Comparison of ENCODE assay signal across 18 cellular contexts in the genomic region with DNA sequence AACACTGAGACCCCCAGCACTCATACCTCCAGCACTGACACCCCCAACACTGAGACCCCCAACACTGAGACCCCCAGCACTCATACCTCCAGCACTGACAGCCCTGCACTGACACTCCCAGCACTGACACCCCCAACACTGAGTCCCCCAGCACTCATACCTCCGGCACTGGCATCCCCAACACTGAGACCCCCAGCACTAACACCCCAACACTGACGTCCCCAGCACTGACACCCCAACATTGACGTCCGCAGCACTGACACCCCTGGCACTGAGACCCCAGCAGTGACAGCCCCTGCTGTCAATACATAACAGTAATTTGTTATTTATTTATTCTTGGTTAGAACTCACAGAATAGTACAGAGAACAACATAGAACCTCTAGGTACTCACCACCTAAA. TPM values are rescaled to one million over a fixed set of nuclear protein-coding genes. Genes with fewer than 3 reads are reported as not detected.
DNase-seq lines count a peak whose midpoint lies in the region; ATAC-seq and TF ChIP-seq lines count a peak whose summit lies in the region.
"Had no signal": no experiment of that assay in that cellular context is flagged by ENCODE, and none has a peak within 500 bp of the region (broad histone marks: within the 10 kb centered on the region; RNA-seq: fewer than 3 reads in every experiment).

No MANE protein-coding gene starts in this region.

- peaks cover 22% of the 10 kb centered on the region for H3K4me1 ChIP-seq in endodermal cell (ENCODE audit: control insufficient read depth, insufficient read depth, low read length)
- H3K4me1 ChIP-seq: A549 had no signal

- no peak for TF ChIP-seq CTCF in natural killer cell (IDR thresholded peaks at IDR 0.05)
- no peak for TF ChIP-seq CTCF in endodermal cell (conservative IDR thresholded peaks at IDR 0.05)
- TF ChIP-seq CTCF in osteocyte (IDR thresholded peaks at IDR 0.05): no peak

- no peaks in the 10 kb centered on the region for H3K36me3 ChIP-seq in endodermal cell (ENCODE audit: control insufficient read depth, insufficient read depth, low read length)

- DNase-seq in natural killer cell (no peak), endodermal cell (peak; percentile 26), osteocyte (ENCODE audit: extremely low spot score, unreplicated experiment) (peak; percentile 25), NK-92 (lab: John Stamatoyannopoulos, UW; ENCODE audit: unreplicated experiment) (no peak), anterior cingulate cortex (lab: John Stamatoyannopoulos, UW) (no peak), Right ventricle myocardium superior (no peak)
- DNase-seq in natural killer cell treated with Interleukin-12 subunit alpha and Interleukin-12 subunit beta and Interleukin-15 and Interleukin-18, amount 100 ng/mL, for 72 hours (ENCODE audit: low spot score): no peak
- DNase-seq: DMS79, Kasumi-1, NCI-H1417, NCI-H1694 treated with DMSO at 0.1 percent for 48 hours, NCI-H2081 treated with DMSO at 0.1 percent for 48 hours, NCI-H2171 treated with DMSO at 0.1 percent for 48 hours, NCI-H524 treated with DMSO at 0.1 percent for 48 hours, NCI-H82 had no signal

- peaks cover 19% of the 10 kb centered on the region for H3K27me3 ChIP-seq in endodermal cell (ENCODE audit: control insufficient read depth, insufficient read depth, low read length, poor library complexity, severe bottlenecking)

- H3K4me3 ChIP-seq in endodermal cell (ENCODE audit: low read length): no peak overlapping the region
- H3K4me3 ChIP-seq: A549 had no signal

- H3K36me3 Mint-ChIP-seq in natural killer cell: peaks cover 7% of the 10 kb centered on the region
- H3K36me3 Mint-ChIP-seq in natural killer cell treated with Interleukin-12 subunit alpha and Interleukin-12 subunit beta and Interleukin-15 and Interleukin-18, amount 100 ng/mL, for 72 hours: no peaks in the 10 kb centered on the region
- no peaks in the 10 kb centered on the region for H3K36me3 Mint-ChIP-seq in endodermal cell (ENCODE audit: low read depth)
- H3K36me3 Mint-ChIP-seq in osteocyte (ENCODE audit: unreplicated experiment): no peaks in the 10 kb centered on the region
- H3K36me3 Mint-ChIP-seq: CD14-positive monocyte had no signal

- no peak overlapping the region for H3K9ac ChIP-seq in endodermal cell (ENCODE audit: extremely low read depth, low read length, poor library complexity, severe bottlenecking)

- no peaks in the 10 kb centered on the region for H3K9me3 ChIP-seq in endodermal cell (ENCODE audit: control insufficient read depth, low read length)
- H3K9me3 ChIP-seq: A549 had no signal

- 90% methylated on average over 4 of the region's 4 CpGs; no CpG with 5 or more reads in 1 of the 2 experiments for WGBS in endodermal cell (ENCODE audit: insufficient coverage in 1 of 2, insufficient read length in 1 of 2), 2 experiments

- H3K27ac Mint-ChIP-seq in natural killer cell (peak overlapping the region in 1 of 2 donors; percentile 30), endodermal cell (no peak overlapping the region), osteocyte (ENCODE audit: unreplicated experiment) (no peak overlapping the region)
- no peak overlapping the region for H3K27ac Mint-ChIP-seq in natural killer cell treated with Interleukin-12 subunit alpha and Interleukin-12 subunit beta and Interleukin-15 and Interleukin-18, amount 100 ng/mL, for 72 hours
- H3K27ac Mint-ChIP-seq: B cell, CD14-positive monocyte had no signal

- no peak overlapping the region for H3K27ac ChIP-seq in endodermal cell (ENCODE audit: low read depth, low read length)
- H3K27ac ChIP-seq: A549 had no signal

- H3K9me3 Mint-ChIP-seq in natural killer cell (peaks cover 10 to 12% of the 10 kb centered on the region in 2 donors), endodermal cell (no peaks in the 10 kb centered on the region), osteocyte (ENCODE audit: unreplicated experiment) (no peaks in the 10 kb centered on the region)
- H3K9me3 Mint-ChIP-seq in natural killer cell treated with Interleukin-12 subunit alpha and Interleukin-12 subunit beta and Interleukin-15 and Interleukin-18, amount 100 ng/mL, for 72 hours: peaks cover 7% of the 10 kb centered on the region

- H3K4me3 Mint-ChIP-seq in natural killer cell: peak overlapping the region; percentile 61
- no peak overlapping the region for H3K4me3 Mint-ChIP-seq in natural killer cell treated with Interleukin-12 subunit alpha and Interleukin-12 subunit beta and Interleukin-15 and Interleukin-18, amount 100 ng/mL, for 72 hours
- no peak overlapping the region for H3K4me3 Mint-ChIP-seq in endodermal cell
- no peak overlapping the region for H3K4me3 Mint-ChIP-seq in osteocyte (ENCODE audit: unreplicated experiment)
- H3K4me3 Mint-ChIP-seq: B cell, CD14-positive monocyte had no signal

- H3K4me1 Mint-ChIP-seq in natural killer cell: peaks cover 50 to 53% of the 10 kb centered on the region in 2 donors
- peaks cover 41 to 44% of the 10 kb centered on the region in 2 donors for H3K4me1 Mint-ChIP-seq in natural killer cell treated with Interleukin-12 subunit alpha and Interleukin-12 subunit beta and Interleukin-15 and Interleukin-18, amount 100 ng/mL, for 72 hours (ENCODE audit: low read depth in 2 of 2)
- peaks cover 32% of the 10 kb centered on the region for H3K4me1 Mint-ChIP-seq in endodermal cell
- H3K4me1 Mint-ChIP-seq in osteocyte (ENCODE audit: unreplicated experiment): no peaks in the 10 kb centered on the region
- H3K4me1 Mint-ChIP-seq: CD14-positive monocyte had no signal

- no peak for ATAC-seq in natural killer cell
- ATAC-seq in natural killer cell treated with Interleukin-12 subunit alpha and Interleukin-12 subunit beta and Interleukin-15 and Interleukin-18, amount 100 ng/mL, for 72 hours: no peak
- ATAC-seq in Right ventricle myocardium superior (ENCODE audit: poor library complexity): no peak

- H3K27me3 Mint-ChIP-seq in natural killer cell (ENCODE audit: low read depth in 2 of 2): peaks cover 45 to 60% of the 10 kb centered on the region in 2 donors
- H3K27me3 Mint-ChIP-seq in natural killer cell treated with Interleukin-12 subunit alpha and Interleukin-12 subunit beta and Interleukin-15 and Interleukin-18, amount 100 ng/mL, for 72 hours: peaks cover 40 to 46% of the 10 kb centered on the region in 2 donors
- H3K27me3 Mint-ChIP-seq in endodermal cell (ENCODE audit: insufficient read depth): peaks cover 32% of the 10 kb centered on the region
- H3K27me3 Mint-ChIP-seq in osteocyte (ENCODE audit: unreplicated experiment): peaks cover 24% of the 10 kb centered on the region

- intact Hi-C loops in natural killer cell (cut with micrococcal nuclease) (loop anchor here (5.0 kb wide), 2 partner anchors 463 to 653 kb away; no protein-coding TSS in a partner anchor), Right ventricle myocardium superior (cut with DNase I) (no loop called here)

RNA-seq across cellular contexts. Expression of a gene that starts 58.0 kb away (rescaled TPM):
- 10 to 100 TPM; 33.9 to 42.2 (median 36.4) TPM for total RNA-seq in natural killer cell
- 10 to 100 TPM; 22.4 to 39.8 TPM for total RNA-seq in natural killer cell treated with Interleukin-12 subunit alpha and Interleukin-12 subunit beta and Interleukin-15 and Interleukin-18, amount 100 ng/mL, for 72 hours
- 10 to 100 TPM; 14.4 to 24.2 TPM for total RNA-seq in endodermal cell
- 25.8 TPM for polyA plus RNA-seq in endodermal cell (2013, experiment 1 of 2)
- polyA plus RNA-seq in endodermal cell (2013, experiment 2 of 2): 21.8 TPM
- 34.6 and 39.9 TPM in 2 replicates for total RNA-seq in osteocyte
- 6.9 TPM for total RNA-seq in Right ventricle myocardium superior

RNA-seq across cellular contexts. Expression of a gene that starts 58.0 kb away (rescaled TPM):
- 1 to 10 TPM; 4.0 to 6.8 (median 5.3) TPM for total RNA-seq in natural killer cell
- 1 to 10 TPM; 1.5 to 2.6 TPM for total RNA-seq in natural killer cell treated with Interleukin-12 subunit alpha and Interleukin-12 subunit beta and Interleukin-15 and Interleukin-18, amount 100 ng/mL, for 72 hours
- total RNA-seq in endodermal cell: 1 to 10 TPM; 1.5 to 1.7 TPM
- polyA plus RNA-seq in endodermal cell (2013, experiment 1 of 2): 2.4 TPM
- polyA plus RNA-seq in endodermal cell (2013, experiment 2 of 2): 2.2 TPM
- total RNA-seq in osteocyte: 1.4 and 3.0 TPM in 2 replicates
- total RNA-seq in Right ventricle myocardium superior: 0.75 TPM

Comparison
In these comparisons a context has a peak if more than half of its experiments do, and no peak if none do; other contexts are left out.
1. DNase-seq: peak in endodermal cell (single experiment) and osteocyte (single experiment); none in natural killer cell (single experiment), natural killer cell treated with Interleukin-12 subunit alpha and Interleukin-12 subunit beta and Interleukin-15 and Interleukin-18, amount 100 ng/mL, for 72 hours (single experiment), NK-92 (single experiment), anterior cingulate cortex (0 of 58) and Right ventricle myocardium superior (single experiment).